8 cellular contexts compared by ENCODE assay signal in the genomic region with DNA sequence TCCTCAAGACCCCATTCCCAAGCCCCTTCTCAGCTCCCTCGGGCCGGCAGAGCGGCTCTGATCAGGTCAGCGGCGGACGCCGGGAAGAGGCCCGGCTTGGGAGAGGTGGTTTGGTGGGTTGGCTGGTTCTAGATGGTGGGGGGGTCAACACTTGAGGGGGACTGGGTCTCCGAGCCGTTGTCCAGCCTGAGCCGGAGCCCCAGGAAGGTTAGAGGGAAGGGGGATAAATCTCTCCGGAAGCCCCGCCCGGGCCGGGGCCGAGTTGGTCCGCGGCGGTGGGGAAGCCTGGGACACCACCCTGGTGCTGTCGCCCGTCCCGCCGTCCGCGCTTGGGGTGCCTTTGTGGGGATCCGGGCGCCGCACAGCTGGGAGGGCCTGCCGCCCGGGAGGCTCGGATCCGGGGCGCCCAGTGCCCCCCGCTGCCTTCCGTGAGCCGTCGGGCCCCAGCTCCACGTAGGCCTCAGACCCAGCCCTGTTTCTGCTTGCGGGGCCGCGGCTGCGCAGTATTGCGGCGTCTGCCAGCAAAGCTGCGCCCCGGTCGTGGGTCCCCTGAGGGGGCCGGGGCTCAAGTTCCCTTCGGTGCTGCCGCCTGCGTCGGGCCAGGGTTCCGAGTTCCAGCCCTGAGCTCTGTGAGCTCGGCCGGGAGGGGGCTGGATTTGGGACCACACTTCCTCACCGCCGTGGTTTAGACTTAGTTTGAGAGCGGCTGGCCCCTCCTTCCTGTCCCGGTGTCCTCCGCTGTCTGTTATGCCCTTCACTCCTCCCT. TPM values are rescaled to one million over a fixed set of nuclear protein-coding genes. Genes with fewer than 3 reads are reported as not detected.
DNase-seq lines count a peak whose midpoint lies in the region; ATAC-seq and TF ChIP-seq lines count a peak whose summit lies in the region.

No MANE protein-coding gene starts in this region.

- WGBS in ectodermal cell, 2 experiments, result 0% methylated on average over 60 of the region's 60 CpGs
- 0 to 1% methylated on average over 38 to 52 of the region's 60 CpGs for WGBS in mesodermal cell (ENCODE audit: insufficient coverage in 2 of 2), 2 experiments

- H3K27ac ChIP-seq in 22Rv1, result peak overlapping the region; percentile 90
- H3K27ac ChIP-seq in ectodermal cell (ENCODE audit: insufficient read depth, low read depth, low read length, poor library complexity, severe bottlenecking), result peak overlapping the region; percentile 81
- peak overlapping the region; percentile 95 for H3K27ac ChIP-seq in mesodermal cell (ENCODE audit: low read depth, low read length, severe bottlenecking)

- H3K36me3 ChIP-seq in ectodermal cell (ENCODE audit: control insufficient read depth, insufficient read depth, low read length), result peaks cover 4% of the 10 kb centered on the region
- peaks cover 31% of the 10 kb centered on the region for H3K36me3 ChIP-seq in mesodermal cell (ENCODE audit: control insufficient read depth, insufficient read depth, low read length)

- H3K4me3 ChIP-seq in ectodermal cell (ENCODE audit: insufficient read depth, low read depth, low read length), result peak overlapping the region; percentile 93
- peak overlapping the region; percentile 92 for H3K4me3 ChIP-seq in mesodermal cell (ENCODE audit: extremely low read depth, insufficient read depth, low read length, poor library complexity, severe bottlenecking)

- ATAC-seq in HG03354 (IDR thresholded peaks at IDR 0.05; ENCODE audit: poor library complexity, severe bottlenecking, unreplicated experiment), result peak; percentile 63

- peak; percentile 64 to 73 for DNase-seq in activated CD4-positive, alpha-beta T cell treated with anti-CD3 and anti-CD28 coated beads for 4 hours
- peak; percentile 52 for DNase-seq in stimulated activated CD8-positive, alpha-beta memory T cell treated with anti-CD3 and anti-CD28 coated beads, Interleukin-4, amount 100 ng/mL, for 24 hours (ENCODE audit: low read depth)
- DNase-seq in NCI-H128 (lab: John Stamatoyannopoulos, UW; ENCODE audit: unreplicated experiment), result no peak

- H3K9me3 ChIP-seq in ectodermal cell (ENCODE audit: control insufficient read depth, low read length), result no peaks in the 10 kb centered on the region
- H3K9me3 ChIP-seq in mesodermal cell (ENCODE audit: control insufficient read depth, low read length), result no peaks in the 10 kb centered on the region

- H3K4me1 ChIP-seq in ectodermal cell (ENCODE audit: control insufficient read depth, insufficient read depth, low read length), result peaks cover 21% of the 10 kb centered on the region
- peaks cover 6% of the 10 kb centered on the region for H3K4me1 ChIP-seq in mesodermal cell (ENCODE audit: control insufficient read depth, insufficient read depth, low read length, poor library complexity, severe bottlenecking)

- peak; percentile 84 for TF ChIP-seq POLR2A in GM19099 (IDR thresholded peaks at IDR 0.05; ENCODE audit: extremely low read depth, insufficient read length, low read depth)

- H3K27me3 ChIP-seq in ectodermal cell (ENCODE audit: control insufficient read depth, insufficient read depth, low read length, poor library complexity, severe bottlenecking), result no peaks in the 10 kb centered on the region

- TF ChIP-seq CTCF in 22Rv1 (IDR thresholded peaks at IDR 0.05), result no peak

RNA-seq across cellular contexts. Expression of gene TRIM52, which starts 0.6 kb away (rescaled TPM):
- polyA plus RNA-seq in ectodermal cell (2013, experiment 1 of 4), result 7.6 TPM
- polyA plus RNA-seq in ectodermal cell (2013, experiment 2 of 4), result 8.3 TPM
- 8.0 TPM for polyA plus RNA-seq in ectodermal cell (2013, experiment 3 of 4)
- 7.6 TPM for polyA plus RNA-seq in ectodermal cell (2013, experiment 4 of 4)
- polyA plus RNA-seq in mesodermal cell (2013, experiment 1 of 2), result 3.9 TPM
- 3.8 TPM for polyA plus RNA-seq in mesodermal cell (2013, experiment 2 of 2)

RNA-seq across cellular contexts. Expression of gene RACK1, which starts 17.8 kb away (rescaled TPM):
- 2,522 TPM for polyA plus RNA-seq in ectodermal cell (2013, experiment 1 of 4)
- polyA plus RNA-seq in ectodermal cell (2013, experiment 2 of 4), result 2,564 TPM
- polyA plus RNA-seq in ectodermal cell (2013, experiment 3 of 4), result 2,558 TPM
- polyA plus RNA-seq in ectodermal cell (2013, experiment 4 of 4), result 2,793 TPM
- 2,439 TPM for polyA plus RNA-seq in mesodermal cell (2013, experiment 1 of 2)
- polyA plus RNA-seq in mesodermal cell (2013, experiment 2 of 2), result 2,115 TPM

RNA-seq across cellular contexts. Expression of gene TRIM41, which starts 38.4 kb away (rescaled TPM):
- 34.7 TPM for polyA plus RNA-seq in ectodermal cell (2013, experiment 1 of 4)
- 33.6 TPM for polyA plus RNA-seq in ectodermal cell (2013, experiment 2 of 4)
- 24.6 TPM for polyA plus RNA-seq in ectodermal cell (2013, experiment 3 of 4)
- polyA plus RNA-seq in ectodermal cell (2013, experiment 4 of 4), result 32.7 TPM
- polyA plus RNA-seq in mesodermal cell (2013, experiment 1 of 2), result 16.0 TPM
- 16.1 TPM for polyA plus RNA-seq in mesodermal cell (2013, experiment 2 of 2)

RNA-seq across cellular contexts. Expression of gene TRIM7, which starts 56.5 kb away (rescaled TPM):
- not detected for polyA plus RNA-seq in ectodermal cell (2013, experiment 1 of 4)
- not detected for polyA plus RNA-seq in ectodermal cell (2013, experiment 2 of 4)
- polyA plus RNA-seq in ectodermal cell (2013, experiment 3 of 4), result not detected
- not detected for polyA plus RNA-seq in ectodermal cell (2013, experiment 4 of 4)
- 0.37 TPM for polyA plus RNA-seq in mesodermal cell (2013, experiment 1 of 2)
- polyA plus RNA-seq in mesodermal cell (2013, experiment 2 of 2), result not detected
